Comparison of ENCODE assay signal across 1 cellular context in the genomic region with DNA sequence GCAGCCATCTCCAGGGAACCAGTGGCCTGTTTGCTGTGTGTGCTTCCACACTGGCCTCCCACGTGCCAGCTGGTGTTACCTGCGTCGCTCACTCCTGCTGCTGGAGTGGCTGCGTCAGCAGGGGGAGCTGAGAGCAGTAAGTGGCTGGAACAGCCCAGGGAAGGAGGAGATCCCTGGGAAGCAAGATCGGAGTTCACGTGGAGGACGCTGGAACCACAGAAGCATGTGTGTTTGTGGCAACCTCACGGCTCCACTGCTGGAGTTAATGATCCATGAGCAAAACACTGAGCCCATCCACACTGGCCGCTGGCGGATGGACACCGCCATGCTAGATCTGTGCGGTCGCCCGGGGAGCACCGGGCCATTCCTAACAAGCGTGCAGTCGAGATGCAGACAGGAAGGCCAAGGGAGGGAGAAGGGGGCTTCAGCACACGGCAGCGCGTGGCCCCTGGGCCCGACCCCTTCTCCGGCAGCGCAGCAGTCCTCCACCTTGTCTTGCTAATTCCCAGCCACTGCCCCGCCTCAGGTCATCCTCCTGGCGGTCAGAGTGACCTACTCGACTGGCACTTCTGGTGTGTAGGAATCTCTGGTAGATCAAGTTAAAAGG.
A peak's percentile ranks its signal among the peaks of the same experiment; 100 is the strongest.
TF ChIP-seq lines count a peak whose summit lies in the region.

No MANE protein-coding gene starts in this region.

TF ChIP-seq in HEK293, 187 proteins besides CTCF, POLR2A, EP300 and RAD21 (continued from another document):
- no peak for TF ChIP-seq ZNF37A (tag by site-specific recombination; IDR thresholded peaks at IDR 0.05)
- TF ChIP-seq, protein P1, sequence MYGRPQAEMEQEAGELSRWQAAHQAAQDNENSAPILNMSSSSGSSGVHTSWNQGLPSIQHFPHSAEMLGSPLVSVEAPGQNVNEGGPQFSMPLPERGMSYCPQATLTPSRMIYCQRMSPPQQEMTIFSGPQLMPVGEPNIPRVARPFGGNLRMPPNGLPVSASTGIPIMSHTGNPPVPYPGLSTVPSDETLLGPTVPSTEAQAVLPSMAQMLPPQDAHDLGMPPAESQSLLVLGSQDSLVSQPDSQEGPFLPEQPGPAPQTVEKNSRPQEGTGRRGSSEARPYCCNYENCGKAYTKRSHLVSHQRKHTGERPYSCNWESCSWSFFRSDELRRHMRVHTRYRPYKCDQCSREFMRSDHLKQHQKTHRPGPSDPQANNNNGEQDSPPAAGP (tag by site-specific recombination; IDR thresholded peaks at IDR 0.05): no peak
- no peak for TF ChIP-seq ZNF501 (tag by site-specific recombination; IDR thresholded peaks at IDR 0.05)
- peak; percentile 42; the same call in 1 of the 2 replicates for TF ChIP-seq ZFHX2 (tag by site-specific recombination; conservative IDR thresholded peaks at IDR 0.05)
- TF ChIP-seq ZBTB20 (tag by site-specific recombination; IDR thresholded peaks at IDR 0.05): no peak
- TF ChIP-seq, protein P2, sequence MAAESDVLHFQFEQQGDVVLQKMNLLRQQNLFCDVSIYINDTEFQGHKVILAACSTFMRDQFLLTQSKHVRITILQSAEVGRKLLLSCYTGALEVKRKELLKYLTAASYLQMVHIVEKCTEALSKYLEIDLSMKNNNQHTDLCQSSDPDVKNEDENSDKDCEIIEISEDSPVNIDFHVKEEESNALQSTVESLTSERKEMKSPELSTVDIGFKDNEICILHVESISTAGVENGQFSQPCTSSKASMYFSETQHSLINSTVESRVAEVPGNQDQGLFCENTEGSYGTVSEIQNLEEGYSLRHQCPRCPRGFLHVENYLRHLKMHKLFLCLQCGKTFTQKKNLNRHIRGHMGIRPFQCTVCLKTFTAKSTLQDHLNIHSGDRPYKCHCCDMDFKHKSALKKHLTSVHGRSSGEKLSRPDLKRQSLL (tag by site-specific recombination; IDR thresholded peaks at IDR 0.05): no peak
- 0 out of 2 replicates have a peak, but pooled peaks have one; percentile 21 for TF ChIP-seq ZBTB48 (tag by site-specific recombination; IDR thresholded peaks at IDR 0.05)
- TF ChIP-seq, protein P3, sequence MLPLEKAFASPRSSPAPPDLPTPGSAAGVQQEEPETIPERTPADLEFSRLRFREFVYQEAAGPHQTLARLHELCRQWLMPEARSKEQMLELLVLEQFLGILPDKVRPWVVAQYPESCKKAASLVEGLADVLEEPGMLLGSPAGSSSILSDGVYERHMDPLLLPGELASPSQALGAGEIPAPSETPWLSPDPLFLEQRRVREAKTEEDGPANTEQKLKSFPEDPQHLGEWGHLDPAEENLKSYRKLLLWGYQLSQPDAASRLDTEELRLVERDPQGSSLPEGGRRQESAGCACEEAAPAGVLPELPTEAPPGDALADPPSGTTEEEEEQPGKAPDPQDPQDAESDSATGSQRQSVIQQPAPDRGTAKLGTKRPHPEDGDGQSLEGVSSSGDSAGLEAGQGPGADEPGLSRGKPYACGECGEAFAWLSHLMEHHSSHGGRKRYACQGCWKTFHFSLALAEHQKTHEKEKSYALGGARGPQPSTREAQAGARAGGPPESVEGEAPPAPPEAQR (tag by site-specific recombination; IDR thresholded peaks at IDR 0.05): no peak
- TF ChIP-seq ZNF114 (tag by site-specific recombination; IDR thresholded peaks at IDR 0.05): no peak
- TF ChIP-seq ZNF341 (tag by site-specific recombination; IDR thresholded peaks at IDR 0.05; ENCODE audit: low read depth): peak; percentile 90
- peak; percentile 67 for TF ChIP-seq ZIC2 (tag by site-specific recombination; IDR thresholded peaks at IDR 0.05)
- TF ChIP-seq, protein P4, sequence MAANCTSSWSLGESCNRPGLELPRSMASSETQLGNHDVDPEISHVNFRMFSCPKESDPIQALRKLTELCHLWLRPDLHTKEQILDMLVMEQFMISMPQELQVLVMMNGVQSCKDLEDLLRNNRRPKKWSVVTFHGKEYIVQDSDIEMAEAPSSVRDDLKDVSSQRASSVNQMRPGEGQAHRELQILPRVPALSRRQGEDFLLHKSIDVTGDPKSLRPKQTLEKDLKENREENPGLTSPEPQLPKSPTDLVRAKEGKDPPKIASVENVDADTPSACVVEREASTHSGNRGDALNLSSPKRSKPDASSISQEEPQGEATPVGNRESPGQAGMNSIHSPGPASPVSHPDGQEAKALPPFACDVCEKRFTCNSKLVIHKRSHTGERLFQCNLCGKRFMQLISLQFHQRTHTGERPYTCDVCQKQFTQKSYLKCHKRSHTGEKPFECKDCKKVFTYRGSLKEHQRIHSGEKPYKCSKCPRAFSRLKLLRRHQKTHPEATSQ (tag by site-specific recombination; IDR thresholded peaks at IDR 0.05): no peak
- TF ChIP-seq OSR2 (tag by site-specific recombination; IDR thresholded peaks at IDR 0.05): peak; percentile 46; the same call in 1 of the 2 replicates
- no peak for TF ChIP-seq HOXD13 (CRISPR knock-in tag; IDR thresholded peaks at IDR 0.05; ENCODE audit: borderline replicate concordance)
- no peak for TF ChIP-seq FEZF1 (tag by site-specific recombination; IDR thresholded peaks at IDR 0.05)
- no peak for TF ChIP-seq MYNN (tag by site-specific recombination; IDR thresholded peaks at IDR 0.05; ENCODE audit: borderline replicate concordance)
- no peak for TF ChIP-seq YY2 (tag by site-specific recombination; IDR thresholded peaks at IDR 0.05)
- TF ChIP-seq ZFP41 (tag by site-specific recombination; IDR thresholded peaks at IDR 0.05; ENCODE audit: borderline replicate concordance): no peak
- no peak for TF ChIP-seq ZNF16 (tag by site-specific recombination; IDR thresholded peaks at IDR 0.05; ENCODE audit: low read depth)
- no peak for TF ChIP-seq EGR2 (tag by site-specific recombination; IDR thresholded peaks at IDR 0.05; ENCODE audit: low read depth)
- TF ChIP-seq, protein P5, sequence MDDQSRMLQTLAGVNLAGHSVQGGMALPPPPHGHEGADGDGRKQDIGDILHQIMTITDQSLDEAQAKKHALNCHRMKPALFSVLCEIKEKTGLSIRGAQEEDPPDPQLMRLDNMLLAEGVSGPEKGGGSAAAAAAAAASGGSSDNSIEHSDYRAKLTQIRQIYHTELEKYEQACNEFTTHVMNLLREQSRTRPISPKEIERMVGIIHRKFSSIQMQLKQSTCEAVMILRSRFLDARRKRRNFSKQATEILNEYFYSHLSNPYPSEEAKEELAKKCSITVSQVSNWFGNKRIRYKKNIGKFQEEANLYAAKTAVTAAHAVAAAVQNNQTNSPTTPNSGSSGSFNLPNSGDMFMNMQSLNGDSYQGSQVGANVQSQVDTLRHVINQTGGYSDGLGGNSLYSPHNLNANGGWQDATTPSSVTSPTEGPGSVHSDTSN (CRISPR knock-in tag; IDR thresholded peaks at IDR 0.05): 0 out of 2 replicates have a peak, but pooled peaks have one; percentile 41
- TF ChIP-seq ZNF549 (tag by site-specific recombination; IDR thresholded peaks at IDR 0.05): no peak
TF ChIP-seq in HEK293: peak in this region for 6.
